ENCODE assay signal across 13 cellular contexts in genomic region chr12:104493504-104493903, GRCh38. TPM values are rescaled to one million over a fixed set of nuclear protein-coding genes. Genes with fewer than 3 reads are reported as not detected.
DNase-seq lines count a peak whose midpoint lies in the region; ATAC-seq lines count a peak whose summit lies in the region.
"Had no signal": no experiment of that assay in that cellular context is flagged by ENCODE, and none has a peak within 500 bp of the region (broad histone marks: within the 10 kb centered on the region; RNA-seq: fewer than 3 reads in every experiment).

No MANE protein-coding gene starts in this region.

- peaks cover 16% of the 10 kb centered on the region for H3K36me3 Mint-ChIP-seq in activated T-cell treated with anti-CD3 and anti-CD28 coated beads, Interleukin-2, amount 50 U/mL, for 24 hours (ENCODE audit: low read depth)
- peaks cover 16% of the 10 kb centered on the region for H3K36me3 Mint-ChIP-seq in effector memory CD8-positive, alpha-beta T cell (ENCODE audit: insufficient read depth)
- peaks cover 54% of the 10 kb centered on the region for H3K36me3 Mint-ChIP-seq in stimulated activated memory B cell treated with anti-CD40 and anti-IgM and Interleukin-4, amounts not matched to agents 10 μg/mL and 1 μg/mL and 100 μg/mL, for 72 hours

- H3K27ac ChIP-seq in substantia nigra (ENCODE audit: low read depth, low read length, poor library complexity, severe bottlenecking), result no peak overlapping the region

- peaks cover 89% of the 10 kb centered on the region for H3K4me1 Mint-ChIP-seq in activated T-cell treated with anti-CD3 and anti-CD28 coated beads, Interleukin-2, amount 50 U/mL, for 24 hours (ENCODE audit: low read depth)
- H3K4me1 Mint-ChIP-seq in effector memory CD8-positive, alpha-beta T cell (ENCODE audit: low read depth in 2 of 2), result peaks cover 61 to 79% of the 10 kb centered on the region in 2 donors
- peaks cover 79% of the 10 kb centered on the region for H3K4me1 Mint-ChIP-seq in stimulated activated memory B cell treated with anti-CD40 and anti-IgM and Interleukin-4, amounts not matched to agents 10 μg/mL and 1 μg/mL and 100 μg/mL, for 72 hours

- ATAC-seq in effector memory CD8-positive, alpha-beta T cell (replicated peaks), result no peak
- no peak for ATAC-seq in stimulated activated memory B cell treated with anti-CD40 and anti-IgM and Interleukin-4, amounts not matched to agents 10 μg/mL and 1 μg/mL and 100 μg/mL, for 72 hours
- no peak for ATAC-seq in GM21515 (IDR thresholded peaks at IDR 0.05; ENCODE audit: unreplicated experiment)

- H3K9me3 Mint-ChIP-seq in activated T-cell treated with anti-CD3 and anti-CD28 coated beads, Interleukin-2, amount 50 U/mL, for 24 hours, result no peaks in the 10 kb centered on the region
- H3K9me3 Mint-ChIP-seq in effector memory CD8-positive, alpha-beta T cell, result no peaks in the 10 kb centered on the region
- no peaks in the 10 kb centered on the region for H3K9me3 Mint-ChIP-seq in stimulated activated memory B cell treated with anti-CD40 and anti-IgM and Interleukin-4, amounts not matched to agents 10 μg/mL and 1 μg/mL and 100 μg/mL, for 72 hours
- H3K9me3 Mint-ChIP-seq: activated B cell treated with CpG ODN at 0.5 μM for 24 hours; activated T-cell treated with anti-CD3 and anti-CD28 coated beads, Interleukin-2, amount 50 U/mL, for 4 hours had no signal

- peak overlapping the region; percentile 71 for H3K4me3 Mint-ChIP-seq in activated T-cell treated with anti-CD3 and anti-CD28 coated beads, Interleukin-2, amount 50 U/mL, for 24 hours
- H3K4me3 Mint-ChIP-seq in effector memory CD8-positive, alpha-beta T cell, result peak overlapping the region; percentile 31 to 88
- no peak overlapping the region for H3K4me3 Mint-ChIP-seq in stimulated activated memory B cell treated with anti-CD40 and anti-IgM and Interleukin-4, amounts not matched to agents 10 μg/mL and 1 μg/mL and 100 μg/mL, for 72 hours

- DNase-seq in activated T-cell treated with anti-CD3 and anti-CD28 coated beads, Interleukin-2, amount 50 U/mL, for 24 hours, result no peak
- no peak for DNase-seq in activated T-cell treated with anti-CD3 and anti-CD28 coated beads, Interleukin-2, amount 50 U/mL, for 48 hours
- DNase-seq in RPMI7951 (ENCODE audit: low read depth), result peak; percentile 88
- DNase-seq in effector memory CD8-positive, alpha-beta T cell, result no peak
- no peak for DNase-seq in ecto neural progenitor cell (ENCODE audit: low spot score)
- DNase-seq in substantia nigra (lab: John Stamatoyannopoulos, UW), result no peak
- DNase-seq: activated B cell treated with CpG ODN at 0.5 μM for 24 hours; activated T-cell treated with anti-CD3 and anti-CD28 coated beads, Interleukin-2, amount 50 U/mL, for 4 hours; DMS153; effector CD8-positive, alpha-beta T cell; NCI-H1436 treated with DMSO at 0.1 percent for 48 hours had no signal

- H3K27me3 Mint-ChIP-seq in activated T-cell treated with anti-CD3 and anti-CD28 coated beads, Interleukin-2, amount 50 U/mL, for 24 hours, result no peaks in the 10 kb centered on the region
- no peaks in the 10 kb centered on the region for H3K27me3 Mint-ChIP-seq in effector memory CD8-positive, alpha-beta T cell
- H3K27me3 Mint-ChIP-seq in stimulated activated memory B cell treated with anti-CD40 and anti-IgM and Interleukin-4, amounts not matched to agents 10 μg/mL and 1 μg/mL and 100 μg/mL, for 72 hours, result no peaks in the 10 kb centered on the region
- H3K27me3 Mint-ChIP-seq: activated B cell treated with CpG ODN at 0.5 μM for 24 hours had no signal

- H3K27ac Mint-ChIP-seq in activated T-cell treated with anti-CD3 and anti-CD28 coated beads, Interleukin-2, amount 50 U/mL, for 24 hours, result peak overlapping the region; percentile 94
- H3K27ac Mint-ChIP-seq in effector memory CD8-positive, alpha-beta T cell, result peak overlapping the region; percentile 92 to 98
- H3K27ac Mint-ChIP-seq in stimulated activated memory B cell treated with anti-CD40 and anti-IgM and Interleukin-4, amounts not matched to agents 10 μg/mL and 1 μg/mL and 100 μg/mL, for 72 hours, result peak overlapping the region; percentile 83

RNA-seq across cellular contexts. Expression of gene CHST11, which starts 36.8 kb away (rescaled TPM):
- total RNA-seq in RPMI7951 (2014; rRNA removed; shearing (Covaris generic)), result 36.2 and 38.8 TPM in 2 replicates
